24 cellular contexts compared by ENCODE assay signal in the genomic region with DNA sequence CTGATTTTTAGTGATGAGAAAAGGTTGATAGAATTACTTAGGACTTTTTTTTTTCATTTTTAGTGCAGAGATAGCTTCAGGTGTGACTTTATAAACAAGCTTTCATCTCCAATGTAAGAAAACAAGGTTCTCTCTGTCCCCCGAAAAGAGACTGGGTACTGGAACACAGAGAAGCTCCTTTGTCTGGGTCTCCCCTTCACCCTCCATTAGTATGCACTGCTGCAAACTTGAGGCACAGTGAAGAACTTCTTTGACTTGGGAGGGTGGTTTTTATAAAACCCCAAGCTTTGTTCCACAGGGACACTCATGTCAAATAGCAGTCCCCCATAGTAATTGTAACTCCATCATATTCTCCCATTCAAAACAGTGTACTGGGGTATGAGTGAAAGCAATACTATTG.
"Had no signal": no experiment of that assay in that cellular context is flagged by ENCODE, and none has a peak within 500 bp of the region (broad histone marks: within the 10 kb centered on the region; RNA-seq: fewer than 3 reads in every experiment).

No MANE protein-coding gene starts in this region.

- H3K27me3 ChIP-seq: colonic mucosa, esophagus muscularis mucosa, foreskin keratinocyte, gastroesophageal sphincter, heart right ventricle, neutrophil, pancreas, right lobe of liver, suprapubic skin, thyroid gland, vagina had no signal

- H3K4me3 ChIP-seq: colonic mucosa, esophagus muscularis mucosa, gastroesophageal sphincter, heart right ventricle, lower lobe of right lung, pancreas, right lobe of liver, suprapubic skin, thyroid gland, vagina had no signal

- H3K36me3 ChIP-seq: colonic mucosa, esophagus muscularis mucosa, gastroesophageal sphincter, heart right ventricle, lower lobe of right lung, neutrophil, pancreas, right lobe of liver, suprapubic skin, thyroid gland, vagina had no signal

- H3K27ac ChIP-seq: colonic mucosa, esophagus muscularis mucosa, foreskin keratinocyte, gastroesophageal sphincter, heart right ventricle, lower lobe of right lung, neutrophil, pancreas, right lobe of liver, suprapubic skin, thyroid gland, vagina had no signal

- DNase-seq: colonic mucosa; effector memory CD4-positive, alpha-beta T cell; foreskin keratinocyte; glutamatergic neuron; heart right ventricle; hippocampal formation; islet precursor cell; kidney glomerular epithelial cell; left ventricle myocardium superior; lower lobe of right lung; natural killer cell; pancreas; right lobe of liver; small intestine; stimulated activated CD4-positive, alpha-beta T cell treated with anti-CD3 and anti-CD28 coated beads, Interleukin-15, amount 100 ng/mL, for 24 hours; stimulated activated CD4-positive, alpha-beta T cell treated with anti-CD3 and anti-CD28 coated beads, Interleukin-2, amount 100 ng/mL, for 48 hours; stimulated activated naive B cell treated with anti-CD40 and anti-IgM and Interleukin-4, amounts not matched to agents 10 μg/mL and 1 μg/mL and 100 μg/mL, for 72 hours; thyroid gland; trophoblast cell had no signal

- ATAC-seq: foreskin keratinocyte; gastroesophageal sphincter; heart right ventricle; left ventricle myocardium superior; lower lobe of right lung; natural killer cell; pancreas; right lobe of liver; stimulated activated naive B cell treated with anti-CD40 and anti-IgM and Interleukin-4, amounts not matched to agents 10 μg/mL and 1 μg/mL and 100 μg/mL, for 72 hours had no signal

- H3K9me3 ChIP-seq: colonic mucosa, esophagus muscularis mucosa, gastroesophageal sphincter, heart right ventricle, lower lobe of right lung, neutrophil, pancreas, right lobe of liver, suprapubic skin, thyroid gland, vagina had no signal

- H3K4me1 ChIP-seq: colonic mucosa, esophagus muscularis mucosa, gastroesophageal sphincter, heart right ventricle, lower lobe of right lung, pancreas, right lobe of liver, suprapubic skin, thyroid gland, vagina had no signal
